ENCODE assay signal across 1 cellular context in genomic region chr22:37965940-37966664, GRCh38.
TF ChIP-seq lines count a peak whose summit lies in the region.

No MANE protein-coding gene starts in this region.

TF ChIP-seq in GM23338, 12 proteins besides CTCF, POLR2A, EP300 and RAD21:
- TF ChIP-seq CREB1 (CRISPR knock-in tag; IDR thresholded peaks at IDR 0.05; ENCODE audit: low read depth) (no peak), EZH2 (IDR thresholded peaks at IDR 0.05; ENCODE audit: low read depth, unreplicated experiment) (no peak), ZNF462 (CRISPR knock-in tag; IDR thresholded peaks at IDR 0.05) (no peak)
